Comparison of ENCODE assay signal across 22 cellular contexts in genomic region chr21:31576428-31576827, GRCh38.
DNase-seq lines count a peak whose midpoint lies in the region; ATAC-seq and TF ChIP-seq lines count a peak whose summit lies in the region.
"Had no signal": no experiment of that assay in that cellular context is flagged by ENCODE, and none has a peak within 500 bp of the region (broad histone marks: within the 10 kb centered on the region; RNA-seq: fewer than 3 reads in every experiment).

No MANE protein-coding gene starts in this region.

- ATAC-seq in PC-3: no peak
- no peak for ATAC-seq in GM18519 (IDR thresholded peaks at IDR 0.05; ENCODE audit: low FRiP score, unreplicated experiment)
- no peak for ATAC-seq in HG03521 (IDR thresholded peaks at IDR 0.05; ENCODE audit: unreplicated experiment)
- no peak for ATAC-seq in naive thymus-derived CD8-positive, alpha-beta T cell
- ATAC-seq: activated CD4-positive, CD25-positive, alpha-beta regulatory T cell treated with anti-CD3 and anti-CD28 coated beads, Interleukin-2, amount 50 U/mL, for 24 hours; activated T-cell treated with anti-CD3 and anti-CD28 coated beads, Interleukin-2, amount 50 U/mL, for 72 hours; natural killer cell; SK-N-SH treated with all-trans-retinoic acid at 6 μM for 48 hours had no signal

- no peak overlapping the region for H3K9ac ChIP-seq in PC-3 (ENCODE audit: low read length)

- peak overlapping the region in 1 of 10 donors; percentile 18 for H3K27ac Mint-ChIP-seq in naive thymus-derived CD8-positive, alpha-beta T cell
- H3K27ac Mint-ChIP-seq: activated naive CD4-positive, alpha-beta T cell treated with anti-CD3 and anti-CD28 coated beads, Interleukin-2, amount 10 ng/mL, durations not matched to agents 7 days and 5 days; activated T-cell treated with anti-CD3 and anti-CD28 coated beads, Interleukin-2, amount 50 U/mL, for 72 hours; CD4-positive, alpha-beta T cell; natural killer cell; stimulated activated naive B cell treated with anti-CD40 and anti-IgM and Interleukin-4, amounts not matched to agents 10 μg/mL and 1 μg/mL and 100 μg/mL, for 72 hours had no signal

- no peak overlapping the region for H2AFZ ChIP-seq in PC-3 (ENCODE audit: low read length)

- H3K4me3 Mint-ChIP-seq in naive thymus-derived CD8-positive, alpha-beta T cell: no peak overlapping the region
- H3K4me3 Mint-ChIP-seq: activated naive CD4-positive, alpha-beta T cell treated with anti-CD3 and anti-CD28 coated beads, Interleukin-2, amount 10 ng/mL, durations not matched to agents 7 days and 5 days; activated T-cell treated with anti-CD3 and anti-CD28 coated beads, Interleukin-2, amount 50 U/mL, for 72 hours; CD4-positive, alpha-beta T cell; natural killer cell; stimulated activated naive B cell treated with anti-CD40 and anti-IgM and Interleukin-4, amounts not matched to agents 10 μg/mL and 1 μg/mL and 100 μg/mL, for 72 hours had no signal

- H3K9me2 ChIP-seq in PC-3 (replicated peaks; ENCODE audit: low read length): no peaks in the 10 kb centered on the region

- peaks cover 0 to 10% (median 0%) of the 10 kb centered on the region in 3 donors for H3K36me3 Mint-ChIP-seq in naive thymus-derived CD8-positive, alpha-beta T cell
- H3K36me3 Mint-ChIP-seq: activated naive CD4-positive, alpha-beta T cell treated with anti-CD3 and anti-CD28 coated beads, Interleukin-2, amount 10 ng/mL, durations not matched to agents 7 days and 5 days; natural killer cell; stimulated activated naive B cell treated with anti-CD40 and anti-IgM and Interleukin-4, amounts not matched to agents 10 μg/mL and 1 μg/mL and 100 μg/mL, for 72 hours had no signal

- H3K4me1 Mint-ChIP-seq in naive thymus-derived CD8-positive, alpha-beta T cell: peaks cover 0 to 2% (median 1%) of the 10 kb centered on the region in 4 donors
- H3K4me1 Mint-ChIP-seq: activated naive CD4-positive, alpha-beta T cell treated with anti-CD3 and anti-CD28 coated beads, Interleukin-2, amount 10 ng/mL, durations not matched to agents 7 days and 5 days; natural killer cell had no signal

- no peak overlapping the region for H3K4me3 ChIP-seq in PC-3 (ENCODE audit: low read length)
- no peak overlapping the region for H3K4me3 ChIP-seq in epithelial cell of esophagus (ENCODE audit: low read length)
- H3K4me3 ChIP-seq: GM12878, ovary, sigmoid colon, thoracic aorta had no signal

- H3K79me2 ChIP-seq in PC-3 (ENCODE audit: low read length): no peaks in the 10 kb centered on the region

- no peaks in the 10 kb centered on the region for H3K4me1 ChIP-seq in PC-3 (ENCODE audit: insufficient read depth, low read length)
- H3K4me1 ChIP-seq: sigmoid colon had no signal

- H3K27me3 ChIP-seq in PC-3 (ENCODE audit: low read length): no peaks in the 10 kb centered on the region; the same call in 1 of the 2 replicates
- H3K27me3 ChIP-seq: ovary, sigmoid colon had no signal

- in situ Hi-C loops in Caki2 (cut with HindIII; ENCODE audit: low pct_unique_long_range_greater_than_20kb, low sequenced_read_pairs): no loop called here

- DNase-seq in Caki2 (ENCODE audit: low read depth) (peak; percentile 40), PC-3 (peak; percentile 19), epithelial cell of esophagus (ENCODE audit: low read depth) (peak; percentile 48)
- no peak for DNase-seq in naive thymus-derived CD8-positive, alpha-beta T cell
- DNase-seq: activated naive CD4-positive, alpha-beta T cell treated with anti-CD3 and anti-CD28 coated beads, Interleukin-2, amount 10 ng/mL, durations not matched to agents 7 days and 5 days; activated T-cell treated with anti-CD3 and anti-CD28 coated beads, Interleukin-2, amount 50 U/mL, for 72 hours; CD4-positive, alpha-beta T cell; central memory CD4-positive, alpha-beta T cell; effector CD4-positive, alpha-beta T cell; Kasumi-1; natural killer cell; ovary; sigmoid colon; stimulated activated CD4-positive, alpha-beta T cell treated with anti-CD3 and anti-CD28 coated beads, Interleukin-1b, Interleukin-23, amount 100 ng/mL, for 48 hours; stimulated activated naive B cell treated with anti-CD40 and anti-IgM and Interleukin-4, amounts not matched to agents 10 μg/mL and 1 μg/mL and 100 μg/mL, for 72 hours had no signal

- H3K4me2 ChIP-seq in PC-3 (ENCODE audit: low read length): no peak overlapping the region

- H3K9me3 Mint-ChIP-seq in naive thymus-derived CD8-positive, alpha-beta T cell: peaks cover 0 to 11% (median 0%) of the 10 kb centered on the region in 9 donors
- H3K9me3 Mint-ChIP-seq: activated T-cell treated with anti-CD3 and anti-CD28 coated beads, Interleukin-2, amount 50 U/mL, for 72 hours; natural killer cell had no signal

- no peak for TF ChIP-seq RAD21 in Ishikawa (IDR thresholded peaks at IDR 0.05; ENCODE audit: low read depth)

- no peaks in the 10 kb centered on the region for H3K9me3 ChIP-seq in PC-3 (ENCODE audit: low read length)
- H3K9me3 ChIP-seq: ovary, thoracic aorta had no signal

- no peak overlapping the region for H3K27ac ChIP-seq in PC-3 (ENCODE audit: low read length)
- H3K27ac ChIP-seq: ovary, sigmoid colon, thoracic aorta had no signal

- CTCF ChIA-PET in PC-3 (lab: Charles Lee): interaction anchor here (0.5 kb wide), 1 partner anchor 363 kb away, joined by 3 read pairs; no protein-coding TSS in a partner anchor

- H3K27me3 Mint-ChIP-seq in naive thymus-derived CD8-positive, alpha-beta T cell: peaks cover 0 to 4% (median 2%) of the 10 kb centered on the region in 5 donors
- H3K27me3 Mint-ChIP-seq: CD4-positive, alpha-beta T cell had no signal

- no peaks in the 10 kb centered on the region for H4K20me1 ChIP-seq in PC-3 (ENCODE audit: low read length)

- no peak for TF ChIP-seq EP300 in Ishikawa (IDR thresholded peaks at IDR 0.05; ENCODE audit: borderline replicate concordance)

- H3K36me3 ChIP-seq in PC-3 (ENCODE audit: low read depth, low read length): no peaks in the 10 kb centered on the region
- H3K36me3 ChIP-seq: ovary, sigmoid colon, thoracic aorta had no signal

- POLR2A ChIA-PET in PC-3 (lab: Charles Lee; ENCODE audit: unreplicated experiment): no interaction called here
- POLR2A ChIA-PET in naive thymus-derived CD8-positive, alpha-beta T cell (lab: Charles Lee): no interaction called here

- no peaks in the 10 kb centered on the region for H3F3A ChIP-seq in PC-3 (ENCODE audit: low read length, unreplicated experiment)

- intact Hi-C loops in PC-3 (cut with micrococcal nuclease): no loop called here

- BruUV-seq in PC-3 (replicated peaks; lab: Mats Ljungman, UMichigan): no TSS peak

- TF ChIP-seq CTCF in PC-3 (conservative IDR thresholded peaks at IDR 0.05; ENCODE audit: low read depth, low read length) (no peak), epithelial cell of esophagus (IDR thresholded peaks at IDR 0.05; ENCODE audit: insufficient read depth, low read depth, low read length, missing control alignments) (no peak)

TF ChIP-seq in Ishikawa, 13 proteins besides CTCF, POLR2A, EP300 and RAD21:
- TF ChIP-seq, protein P1, sequence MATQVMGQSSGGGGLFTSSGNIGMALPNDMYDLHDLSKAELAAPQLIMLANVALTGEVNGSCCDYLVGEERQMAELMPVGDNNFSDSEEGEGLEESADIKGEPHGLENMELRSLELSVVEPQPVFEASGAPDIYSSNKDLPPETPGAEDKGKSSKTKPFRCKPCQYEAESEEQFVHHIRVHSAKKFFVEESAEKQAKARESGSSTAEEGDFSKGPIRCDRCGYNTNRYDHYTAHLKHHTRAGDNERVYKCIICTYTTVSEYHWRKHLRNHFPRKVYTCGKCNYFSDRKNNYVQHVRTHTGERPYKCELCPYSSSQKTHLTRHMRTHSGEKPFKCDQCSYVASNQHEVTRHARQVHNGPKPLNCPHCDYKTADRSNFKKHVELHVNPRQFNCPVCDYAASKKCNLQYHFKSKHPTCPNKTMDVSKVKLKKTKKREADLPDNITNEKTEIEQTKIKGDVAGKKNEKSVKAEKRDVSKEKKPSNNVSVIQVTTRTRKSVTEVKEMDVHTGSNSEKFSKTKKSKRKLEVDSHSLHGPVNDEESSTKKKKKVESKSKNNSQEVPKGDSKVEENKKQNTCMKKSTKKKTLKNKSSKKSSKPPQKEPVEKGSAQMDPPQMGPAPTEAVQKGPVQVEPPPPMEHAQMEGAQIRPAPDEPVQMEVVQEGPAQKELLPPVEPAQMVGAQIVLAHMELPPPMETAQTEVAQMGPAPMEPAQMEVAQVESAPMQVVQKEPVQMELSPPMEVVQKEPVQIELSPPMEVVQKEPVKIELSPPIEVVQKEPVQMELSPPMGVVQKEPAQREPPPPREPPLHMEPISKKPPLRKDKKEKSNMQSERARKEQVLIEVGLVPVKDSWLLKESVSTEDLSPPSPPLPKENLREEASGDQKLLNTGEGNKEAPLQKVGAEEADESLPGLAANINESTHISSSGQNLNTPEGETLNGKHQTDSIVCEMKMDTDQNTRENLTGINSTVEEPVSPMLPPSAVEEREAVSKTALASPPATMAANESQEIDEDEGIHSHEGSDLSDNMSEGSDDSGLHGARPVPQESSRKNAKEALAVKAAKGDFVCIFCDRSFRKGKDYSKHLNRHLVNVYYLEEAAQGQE (IDR thresholded peaks at IDR 0.05; ENCODE audit: low read depth): no peak
- peak; percentile 57; the same call in 1 of the 2 replicates for TF ChIP-seq NFIC (IDR thresholded peaks at IDR 0.05)

Comparison
In these comparisons a context has a peak if more than half of its experiments do, and no peak if none do; other contexts are left out.
1. DNase-seq: peak in Caki2 (single experiment), PC-3 (single experiment) and epithelial cell of esophagus (single experiment); none in naive thymus-derived CD8-positive, alpha-beta T cell (0 of 10).